Comparison of ENCODE assay signal across 15 cellular contexts in genomic region chr10:11638055-11638698, GRCh38. TPM values are rescaled to one million over a fixed set of nuclear protein-coding genes. Genes with fewer than 3 reads are reported as not detected.
DNase-seq lines count a peak whose midpoint lies in the region; ATAC-seq, FAIRE-seq and TF ChIP-seq lines count a peak whose summit lies in the region.
"Had no signal": no experiment of that assay in that cellular context is flagged by ENCODE, and none has a peak within 500 bp of the region (broad histone marks: within the 10 kb centered on the region; RNA-seq: fewer than 3 reads in every experiment).

No MANE protein-coding gene starts in this region.

- peak; percentile 35 for FAIRE-seq in GM19239 (lab: Jason Lieb, UNC)

- H3K27ac ChIP-seq in left lung, result no peak overlapping the region
- H3K27ac ChIP-seq: uterus had no signal

- H3K4me1 ChIP-seq in left lung, result peaks cover 0 to 2% of the 10 kb centered on the region in 2 donors
- H3K4me1 ChIP-seq: uterus had no signal

- POLR2A ChIA-PET in GM10248 (lab: Yijun Ruan, JAX), result no interaction called here

- no peaks in the 10 kb centered on the region for H3K27me3 ChIP-seq in left lung
- H3K27me3 ChIP-seq: uterus had no signal

- no peak overlapping the region for H3K4me3 ChIP-seq in left lung
- H3K4me3 ChIP-seq: uterus had no signal

- ATAC-seq in HG02852 (IDR thresholded peaks at IDR 0.05; ENCODE audit: unreplicated experiment) (peak; percentile 95), left lung (no peak)

- DNase-seq in GM10248 (ENCODE audit: extremely low spot score) (peak; percentile 72), GM19239 (ENCODE audit: insufficient read length, low spot score) (peak; percentile 21), NAMALWA (ENCODE audit: low spot score) (peak; percentile 30), activated T-cell treated with anti-CD3 and anti-CD28 coated beads for 4 hours (no peak), left lung (no peak), GDM1 (lab: John Stamatoyannopoulos, UW) (no peak), NCI-H226 (no peak)
- DNase-seq: activated naive CD4-positive, alpha-beta T cell treated with Interleukin-2 at 50 U/mL for 16 hours; Calu3; kidney glomerular epithelial cell; NCI-H1417 treated with DMSO at 0.1 percent for 48 hours; NCI-H748 treated with DMSO at 0.1 percent for 48 hours; stimulated activated CD4-positive, alpha-beta T cell treated with anti-CD3 and anti-CD28 coated beads, Interleukin-2, amount 100 ng/mL, for 24 hours; uterus had no signal

- CTCF ChIA-PET in GM10248 (lab: Yijun Ruan, JAX), result no interaction called here

- intact Hi-C loops in left lung (cut with DNase I), result no loop called here

- no peak for TF ChIP-seq CTCF in GM10248 (IDR thresholded peaks at IDR 0.05; ENCODE audit: control extremely low read depth, extremely low read depth, low read depth, missing control alignments)
- no peak for TF ChIP-seq CTCF in left lung (IDR thresholded peaks at IDR 0.05)

- no peaks in the 10 kb centered on the region for H3K9me3 ChIP-seq in left lung
- H3K9me3 ChIP-seq: uterus had no signal

- H3K36me3 ChIP-seq in left lung, result no peaks in the 10 kb centered on the region
- H3K36me3 ChIP-seq: uterus had no signal

RNA-seq across cellular contexts. Expression of gene USP6NL, which starts 26.7 kb away (rescaled TPM):
- total RNA-seq in left lung, result 10 to 100 TPM; 16.0 to 18.5 TPM

Comparison
In these comparisons a context has a peak if more than half of its experiments do, and no peak if none do; other contexts are left out.
1. DNase-seq: peak in GM10248 (single experiment), GM19239 (single experiment) and NAMALWA (single experiment); none in activated T-cell treated with anti-CD3 and anti-CD28 coated beads for 4 hours (single experiment), left lung (0 of 2), GDM1 (single experiment) and NCI-H226 (single experiment).